2 cellular contexts compared by ENCODE assay signal in the genomic region with DNA sequence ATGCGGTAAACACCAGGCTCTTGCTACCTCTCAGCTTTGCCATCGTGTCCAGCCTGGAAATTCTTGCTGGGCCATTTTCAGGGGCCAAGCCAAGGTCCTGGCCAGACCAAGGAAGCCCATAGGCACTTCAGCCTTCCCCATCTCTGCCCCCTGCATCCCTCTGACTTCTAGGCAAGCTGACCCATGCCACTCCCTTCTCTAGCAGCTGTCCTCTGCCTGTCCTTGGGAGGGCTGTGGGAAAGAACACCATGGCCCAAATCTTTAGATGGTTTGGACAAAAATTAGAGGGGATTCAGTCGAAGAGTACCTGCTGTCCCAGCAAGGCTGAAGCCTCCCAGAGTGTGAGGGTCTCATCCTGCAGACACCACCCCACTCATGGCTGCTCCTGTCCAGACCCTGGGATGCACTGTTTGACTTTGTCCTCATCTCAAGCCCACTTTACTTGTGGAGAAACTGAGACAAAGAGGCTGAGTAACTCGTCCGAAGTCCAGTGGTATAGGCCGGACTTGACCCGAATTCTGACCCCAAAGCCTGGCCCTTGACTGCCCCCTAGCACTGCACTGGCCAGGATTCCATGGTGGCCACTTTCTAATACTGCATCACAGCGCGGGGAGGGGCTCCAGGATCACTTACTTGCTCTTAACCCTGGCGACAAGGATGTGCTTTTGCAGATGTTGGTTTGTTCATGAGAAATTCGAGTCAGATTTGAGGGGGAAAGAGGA.
TF ChIP-seq lines count a peak whose summit lies in the region.

No MANE protein-coding gene starts in this region.

TF ChIP-seq in GM23338, 12 proteins besides CTCF, POLR2A, EP300 and RAD21 (continued from another document):
- TF ChIP-seq, protein P1, sequence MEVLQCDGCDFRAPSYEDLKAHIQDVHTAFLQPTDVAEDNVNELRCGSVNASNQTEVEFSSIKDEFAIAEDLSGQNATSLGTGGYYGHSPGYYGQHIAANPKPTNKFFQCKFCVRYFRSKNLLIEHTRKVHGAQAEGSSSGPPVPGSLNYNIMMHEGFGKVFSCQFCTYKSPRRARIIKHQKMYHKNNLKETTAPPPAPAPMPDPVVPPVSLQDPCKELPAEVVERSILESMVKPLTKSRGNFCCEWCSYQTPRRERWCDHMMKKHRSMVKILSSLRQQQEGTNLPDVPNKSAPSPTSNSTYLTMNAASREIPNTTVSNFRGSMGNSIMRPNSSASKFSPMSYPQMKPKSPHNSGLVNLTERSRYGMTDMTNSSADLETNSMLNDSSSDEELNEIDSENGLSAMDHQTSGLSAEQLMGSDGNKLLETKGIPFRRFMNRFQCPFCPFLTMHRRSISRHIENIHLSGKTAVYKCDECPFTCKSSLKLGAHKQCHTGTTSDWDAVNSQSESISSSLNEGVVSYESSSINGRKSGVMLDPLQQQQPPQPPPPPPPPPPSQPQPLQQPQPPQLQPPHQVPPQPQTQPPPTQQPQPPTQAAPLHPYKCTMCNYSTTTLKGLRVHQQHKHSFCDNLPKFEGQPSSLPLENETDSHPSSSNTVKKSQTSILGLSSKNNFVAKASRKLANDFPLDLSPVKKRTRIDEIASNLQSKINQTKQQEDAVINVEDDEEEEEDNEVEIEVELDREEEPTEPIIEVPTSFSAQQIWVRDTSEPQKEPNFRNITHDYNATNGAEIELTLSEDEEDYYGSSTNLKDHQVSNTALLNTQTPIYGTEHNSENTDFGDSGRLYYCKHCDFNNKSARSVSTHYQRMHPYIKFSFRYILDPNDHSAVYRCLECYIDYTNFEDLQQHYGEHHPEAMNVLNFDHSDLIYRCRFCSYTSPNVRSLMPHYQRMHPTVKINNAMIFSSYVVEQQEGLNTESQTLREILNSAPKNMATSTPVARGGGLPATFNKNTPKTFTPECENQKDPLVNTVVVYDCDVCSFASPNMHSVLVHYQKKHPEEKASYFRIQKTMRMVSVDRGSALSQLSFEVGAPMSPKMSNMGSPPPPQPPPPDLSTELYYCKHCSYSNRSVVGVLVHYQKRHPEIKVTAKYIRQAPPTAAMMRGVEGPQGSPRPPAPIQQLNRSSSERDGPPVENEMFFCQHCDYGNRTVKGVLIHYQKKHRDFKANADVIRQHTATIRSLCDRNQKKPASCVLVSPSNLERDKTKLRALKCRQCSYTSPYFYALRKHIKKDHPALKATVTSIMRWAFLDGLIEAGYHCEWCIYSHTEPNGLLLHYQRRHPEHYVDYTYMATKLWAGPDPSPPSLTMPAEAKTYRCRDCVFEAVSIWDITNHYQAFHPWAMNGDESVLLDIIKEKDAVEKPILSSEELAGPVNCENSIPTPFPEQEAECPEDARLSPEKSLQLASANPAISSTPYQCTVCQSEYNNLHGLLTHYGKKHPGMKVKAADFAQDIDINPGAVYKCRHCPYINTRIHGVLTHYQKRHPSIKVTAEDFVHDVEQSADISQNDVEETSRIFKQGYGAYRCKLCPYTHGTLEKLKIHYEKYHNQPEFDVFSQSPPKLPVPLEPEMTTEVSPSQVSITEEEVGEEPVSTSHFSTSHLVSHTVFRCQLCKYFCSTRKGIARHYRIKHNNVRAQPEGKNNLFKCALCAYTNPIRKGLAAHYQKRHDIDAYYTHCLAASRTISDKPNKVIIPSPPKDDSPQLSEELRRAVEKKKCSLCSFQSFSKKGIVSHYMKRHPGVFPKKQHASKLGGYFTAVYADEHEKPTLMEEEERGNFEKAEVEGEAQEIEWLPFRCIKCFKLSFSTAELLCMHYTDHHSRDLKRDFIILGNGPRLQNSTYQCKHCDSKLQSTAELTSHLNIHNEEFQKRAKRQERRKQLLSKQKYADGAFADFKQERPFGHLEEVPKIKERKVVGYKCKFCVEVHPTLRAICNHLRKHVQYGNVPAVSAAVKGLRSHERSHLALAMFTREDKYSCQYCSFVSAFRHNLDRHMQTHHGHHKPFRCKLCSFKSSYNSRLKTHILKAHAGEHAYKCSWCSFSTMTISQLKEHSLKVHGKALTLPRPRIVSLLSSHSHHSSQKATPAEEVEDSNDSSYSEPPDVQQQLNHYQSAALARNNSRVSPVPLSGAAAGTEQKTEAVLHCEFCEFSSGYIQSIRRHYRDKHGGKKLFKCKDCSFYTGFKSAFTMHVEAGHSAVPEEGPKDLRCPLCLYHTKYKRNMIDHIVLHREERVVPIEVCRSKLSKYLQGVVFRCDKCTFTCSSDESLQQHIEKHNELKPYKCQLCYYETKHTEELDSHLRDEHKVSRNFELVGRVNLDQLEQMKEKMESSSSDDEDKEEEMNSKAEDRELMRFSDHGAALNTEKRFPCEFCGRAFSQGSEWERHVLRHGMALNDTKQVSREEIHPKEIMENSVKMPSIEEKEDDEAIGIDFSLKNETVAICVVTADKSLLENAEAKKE (CRISPR knock-in tag; IDR thresholded peaks at IDR 0.05) = no peak
- TF ChIP-seq REST (IDR thresholded peaks at IDR 0.05; ENCODE audit: unreplicated experiment) (no peak), ZNF331 (CRISPR knock-in tag; IDR thresholded peaks at IDR 0.05; ENCODE audit: low read depth) (no peak), POLR2AphosphoS5 (IDR thresholded peaks at IDR 0.05; ENCODE audit: low read depth) (no peak), EZH2phosphoT487 (IDR thresholded peaks at IDR 0.05; ENCODE audit: unreplicated experiment) (no peak), ZNF114 (CRISPR knock-in tag; IDR thresholded peaks at IDR 0.05) (no peak)

TF ChIP-seq in endothelial cell of umbilical vein, 7 proteins besides CTCF, POLR2A, EP300 and RAD21 (continued from another document):
- no peak for TF ChIP-seq GATA2 (IDR thresholded peaks at IDR 0.05; ENCODE audit: insufficient read depth, insufficient read length, low read depth, low read length)
- TF ChIP-seq JUN (IDR thresholded peaks at IDR 0.05; ENCODE audit: borderline replicate concordance, insufficient read depth, insufficient read length, low read depth) = no peak
- TF ChIP-seq, protein P2, sequence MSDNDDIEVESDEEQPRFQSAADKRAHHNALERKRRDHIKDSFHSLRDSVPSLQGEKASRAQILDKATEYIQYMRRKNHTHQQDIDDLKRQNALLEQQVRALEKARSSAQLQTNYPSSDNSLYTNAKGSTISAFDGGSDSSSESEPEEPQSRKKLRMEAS (IDR thresholded peaks at IDR 0.05; ENCODE audit: insufficient read depth, insufficient read length) = no peak
- TF ChIP-seq EZH2 (IDR thresholded peaks at IDR 0.05; ENCODE audit: borderline replicate concordance, low read depth, low read length, severe bottlenecking) = no peak
